Comparison of ENCODE assay signal across 2 cellular contexts in the genomic region with DNA sequence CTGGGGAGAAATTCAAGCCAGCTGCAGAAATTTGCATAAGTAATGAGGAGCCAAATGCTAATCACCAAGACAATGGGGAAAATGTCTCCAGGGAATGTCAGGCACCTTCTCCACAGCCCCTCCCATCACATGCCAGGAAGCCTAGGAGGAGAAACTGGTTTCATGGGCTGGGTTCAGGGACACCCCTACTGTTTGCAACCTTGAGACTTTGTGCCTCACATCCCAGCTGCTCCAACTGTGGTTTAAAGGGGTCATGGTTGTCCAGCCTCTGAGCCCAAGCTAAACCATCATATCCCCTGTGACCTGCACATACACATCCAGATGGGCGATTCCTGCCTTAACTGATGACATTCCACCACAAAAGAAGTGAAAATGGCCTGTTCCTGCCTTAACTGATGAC.
TF ChIP-seq lines count a peak whose summit lies in the region.

No MANE protein-coding gene starts in this region.

TF ChIP-seq in GM23338, 12 proteins besides CTCF, POLR2A, EP300 and RAD21 (continued from another document):
- TF ChIP-seq, protein P1, sequence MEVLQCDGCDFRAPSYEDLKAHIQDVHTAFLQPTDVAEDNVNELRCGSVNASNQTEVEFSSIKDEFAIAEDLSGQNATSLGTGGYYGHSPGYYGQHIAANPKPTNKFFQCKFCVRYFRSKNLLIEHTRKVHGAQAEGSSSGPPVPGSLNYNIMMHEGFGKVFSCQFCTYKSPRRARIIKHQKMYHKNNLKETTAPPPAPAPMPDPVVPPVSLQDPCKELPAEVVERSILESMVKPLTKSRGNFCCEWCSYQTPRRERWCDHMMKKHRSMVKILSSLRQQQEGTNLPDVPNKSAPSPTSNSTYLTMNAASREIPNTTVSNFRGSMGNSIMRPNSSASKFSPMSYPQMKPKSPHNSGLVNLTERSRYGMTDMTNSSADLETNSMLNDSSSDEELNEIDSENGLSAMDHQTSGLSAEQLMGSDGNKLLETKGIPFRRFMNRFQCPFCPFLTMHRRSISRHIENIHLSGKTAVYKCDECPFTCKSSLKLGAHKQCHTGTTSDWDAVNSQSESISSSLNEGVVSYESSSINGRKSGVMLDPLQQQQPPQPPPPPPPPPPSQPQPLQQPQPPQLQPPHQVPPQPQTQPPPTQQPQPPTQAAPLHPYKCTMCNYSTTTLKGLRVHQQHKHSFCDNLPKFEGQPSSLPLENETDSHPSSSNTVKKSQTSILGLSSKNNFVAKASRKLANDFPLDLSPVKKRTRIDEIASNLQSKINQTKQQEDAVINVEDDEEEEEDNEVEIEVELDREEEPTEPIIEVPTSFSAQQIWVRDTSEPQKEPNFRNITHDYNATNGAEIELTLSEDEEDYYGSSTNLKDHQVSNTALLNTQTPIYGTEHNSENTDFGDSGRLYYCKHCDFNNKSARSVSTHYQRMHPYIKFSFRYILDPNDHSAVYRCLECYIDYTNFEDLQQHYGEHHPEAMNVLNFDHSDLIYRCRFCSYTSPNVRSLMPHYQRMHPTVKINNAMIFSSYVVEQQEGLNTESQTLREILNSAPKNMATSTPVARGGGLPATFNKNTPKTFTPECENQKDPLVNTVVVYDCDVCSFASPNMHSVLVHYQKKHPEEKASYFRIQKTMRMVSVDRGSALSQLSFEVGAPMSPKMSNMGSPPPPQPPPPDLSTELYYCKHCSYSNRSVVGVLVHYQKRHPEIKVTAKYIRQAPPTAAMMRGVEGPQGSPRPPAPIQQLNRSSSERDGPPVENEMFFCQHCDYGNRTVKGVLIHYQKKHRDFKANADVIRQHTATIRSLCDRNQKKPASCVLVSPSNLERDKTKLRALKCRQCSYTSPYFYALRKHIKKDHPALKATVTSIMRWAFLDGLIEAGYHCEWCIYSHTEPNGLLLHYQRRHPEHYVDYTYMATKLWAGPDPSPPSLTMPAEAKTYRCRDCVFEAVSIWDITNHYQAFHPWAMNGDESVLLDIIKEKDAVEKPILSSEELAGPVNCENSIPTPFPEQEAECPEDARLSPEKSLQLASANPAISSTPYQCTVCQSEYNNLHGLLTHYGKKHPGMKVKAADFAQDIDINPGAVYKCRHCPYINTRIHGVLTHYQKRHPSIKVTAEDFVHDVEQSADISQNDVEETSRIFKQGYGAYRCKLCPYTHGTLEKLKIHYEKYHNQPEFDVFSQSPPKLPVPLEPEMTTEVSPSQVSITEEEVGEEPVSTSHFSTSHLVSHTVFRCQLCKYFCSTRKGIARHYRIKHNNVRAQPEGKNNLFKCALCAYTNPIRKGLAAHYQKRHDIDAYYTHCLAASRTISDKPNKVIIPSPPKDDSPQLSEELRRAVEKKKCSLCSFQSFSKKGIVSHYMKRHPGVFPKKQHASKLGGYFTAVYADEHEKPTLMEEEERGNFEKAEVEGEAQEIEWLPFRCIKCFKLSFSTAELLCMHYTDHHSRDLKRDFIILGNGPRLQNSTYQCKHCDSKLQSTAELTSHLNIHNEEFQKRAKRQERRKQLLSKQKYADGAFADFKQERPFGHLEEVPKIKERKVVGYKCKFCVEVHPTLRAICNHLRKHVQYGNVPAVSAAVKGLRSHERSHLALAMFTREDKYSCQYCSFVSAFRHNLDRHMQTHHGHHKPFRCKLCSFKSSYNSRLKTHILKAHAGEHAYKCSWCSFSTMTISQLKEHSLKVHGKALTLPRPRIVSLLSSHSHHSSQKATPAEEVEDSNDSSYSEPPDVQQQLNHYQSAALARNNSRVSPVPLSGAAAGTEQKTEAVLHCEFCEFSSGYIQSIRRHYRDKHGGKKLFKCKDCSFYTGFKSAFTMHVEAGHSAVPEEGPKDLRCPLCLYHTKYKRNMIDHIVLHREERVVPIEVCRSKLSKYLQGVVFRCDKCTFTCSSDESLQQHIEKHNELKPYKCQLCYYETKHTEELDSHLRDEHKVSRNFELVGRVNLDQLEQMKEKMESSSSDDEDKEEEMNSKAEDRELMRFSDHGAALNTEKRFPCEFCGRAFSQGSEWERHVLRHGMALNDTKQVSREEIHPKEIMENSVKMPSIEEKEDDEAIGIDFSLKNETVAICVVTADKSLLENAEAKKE (CRISPR knock-in tag; IDR thresholded peaks at IDR 0.05): peak; percentile 92

TF ChIP-seq in WTC11, 78 proteins besides CTCF, POLR2A, EP300 and RAD21 (continued from another document):
- TF ChIP-seq AR (CRISPR knock-in tag; IDR thresholded peaks at IDR 0.05): peak; percentile 75; the same call in 1 of the 2 replicates
